In genomic region chr2:19607931-19608762, GRCh38 we compare ENCODE assay signal across 13 cellular contexts.
DNase-seq lines count a peak whose midpoint lies in the region; ATAC-seq, FAIRE-seq and TF ChIP-seq lines count a peak whose summit lies in the region.
"Had no signal": no experiment of that assay in that cellular context is flagged by ENCODE, and none has a peak within 500 bp of the region (broad histone marks: within the 10 kb centered on the region; RNA-seq: fewer than 3 reads in every experiment).

No MANE protein-coding gene starts in this region.

- TF ChIP-seq CTCF in psoas muscle (IDR thresholded peaks at IDR 0.05): no peak
- no peak for TF ChIP-seq CTCF in lower lobe of right lung (IDR thresholded peaks at IDR 0.05)

- peak; percentile 92 for DNase-seq in ELR (ENCODE audit: low read depth)
- peak; percentile 94 for DNase-seq in RCC 7860 (ENCODE audit: low spot score)
- DNase-seq in fibroblast of peridontal ligament (ENCODE audit: extremely low read depth): peak; percentile 86
- peak; percentile 55 to 62 for DNase-seq in psoas muscle
- DNase-seq in lower lobe of right lung: no peak
- no peak for DNase-seq in ureter (ENCODE audit: low spot score)
- DNase-seq: Caco-2, esophagus squamous epithelium, NCI-H2029, WERI-Rb-1 had no signal

- intact Hi-C loops in psoas muscle (cut with DNase I) (no loop called here), lower lobe of right lung (cut with DNase I) (no loop called here)

- 38 to 49% (median 46%) methylated on average over 4 of the region's 4 CpGs for WGBS in psoas muscle, 3 donors

- ATAC-seq in psoas muscle: peak; percentile 68 to 83 (median 71)
- ATAC-seq in lower lobe of right lung: no peak
- ATAC-seq in GM18519 (IDR thresholded peaks at IDR 0.05; ENCODE audit: low FRiP score, unreplicated experiment): no peak
- ATAC-seq in GM18867 (IDR thresholded peaks at IDR 0.05; ENCODE audit: unreplicated experiment): no peak

- peak; percentile 92 for FAIRE-seq in RCC 7860 (lab: Jason Lieb, UNC)
- FAIRE-seq: HepG2 had no signal

- H3K36me3 ChIP-seq in psoas muscle (ENCODE audit: insufficient read depth in 1 of 2, low read depth in 1 of 2): no peaks in the 10 kb centered on the region
- H3K36me3 ChIP-seq in lower lobe of right lung: no peaks in the 10 kb centered on the region
- H3K36me3 ChIP-seq: esophagus squamous epithelium, WERI-Rb-1 had no signal

- H3K27ac ChIP-seq in psoas muscle (no peak overlapping the region), lower lobe of right lung (no peak overlapping the region)
- H3K27ac ChIP-seq: WERI-Rb-1 had no signal

- H3K9me3 ChIP-seq in psoas muscle: no peaks in the 10 kb centered on the region
- no peaks in the 10 kb centered on the region for H3K9me3 ChIP-seq in lower lobe of right lung
- H3K9me3 ChIP-seq: Caco-2, esophagus squamous epithelium had no signal

- H3K4me1 ChIP-seq in psoas muscle: no peaks in the 10 kb centered on the region
- no peaks in the 10 kb centered on the region for H3K4me1 ChIP-seq in lower lobe of right lung
- H3K4me1 ChIP-seq: esophagus squamous epithelium had no signal

- H3K4me3 ChIP-seq in psoas muscle (no peak overlapping the region), lower lobe of right lung (no peak overlapping the region)
- H3K4me3 ChIP-seq: esophagus squamous epithelium had no signal

- H3K27me3 ChIP-seq in psoas muscle (ENCODE audit: insufficient read depth in 3 of 3, low read length in 2 of 3) (peaks cover 0 to 2% (median 0%) of the 10 kb centered on the region in 3 donors), lower lobe of right lung (ENCODE audit: low read depth) (no peaks in the 10 kb centered on the region)
- H3K27me3 ChIP-seq: esophagus squamous epithelium had no signal

Comparison
In these comparisons a context has a peak if more than half of its experiments do, and no peak if none do; other contexts are left out.
1. DNase-seq: peak in ELR (single experiment), RCC 7860 (single experiment), fibroblast of peridontal ligament (single experiment) and psoas muscle (2 of 2); none in lower lobe of right lung (single experiment) and ureter (single experiment).
2. ATAC-seq: peak in psoas muscle (4 of 4); none in lower lobe of right lung (0 of 2), GM18519 (single experiment) and GM18867 (single experiment).